Comparison of ENCODE assay signal across 8 cellular contexts in the genomic region with DNA sequence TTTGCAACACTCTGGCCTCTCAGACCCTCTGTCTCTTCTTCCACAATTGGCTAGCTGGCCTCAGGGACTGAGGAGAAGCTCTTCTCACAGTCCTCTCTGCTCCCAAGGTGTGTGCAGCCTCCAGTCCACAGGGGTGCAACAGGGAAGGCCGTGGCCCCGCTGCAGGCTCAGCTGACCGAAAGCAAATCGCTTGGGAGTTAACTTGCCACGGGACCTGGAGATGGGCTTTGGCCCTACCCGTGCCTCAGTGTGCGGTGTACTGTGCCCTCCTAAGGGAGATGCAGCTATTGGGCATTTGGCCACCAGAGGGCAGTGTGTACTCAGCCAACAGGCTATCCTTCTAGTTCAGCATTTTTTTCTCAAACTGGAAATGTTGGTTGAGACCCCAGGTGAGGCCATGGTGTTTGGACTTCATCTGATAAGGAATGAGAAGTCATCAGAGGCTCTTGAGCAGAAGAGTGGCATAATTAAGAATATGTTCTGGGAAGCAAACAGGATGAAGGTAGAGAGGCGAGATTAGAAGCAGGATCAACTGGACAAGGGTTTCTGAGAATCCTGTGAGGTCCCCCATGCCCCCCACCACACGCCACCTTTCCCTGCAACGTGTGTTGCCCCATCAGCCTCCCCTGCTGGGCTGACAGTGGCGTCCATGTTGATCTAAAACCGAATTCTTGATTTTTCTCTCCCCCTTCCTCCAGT. TPM values are rescaled to one million over a fixed set of nuclear protein-coding genes. Genes with fewer than 3 reads are reported as not detected.
DNase-seq lines count a peak whose midpoint lies in the region; ATAC-seq, FAIRE-seq and TF ChIP-seq lines count a peak whose summit lies in the region.

No MANE protein-coding gene starts in this region.

- no peaks in the 10 kb centered on the region for H3K36me3 Mint-ChIP-seq in activated T-cell treated with anti-CD3 and anti-CD28 coated beads, Interleukin-2, amount 50 U/mL, for 4 hours (ENCODE audit: insufficient read depth)
- no peaks in the 10 kb centered on the region for H3K36me3 Mint-ChIP-seq in neural crest cell (ENCODE audit: low read depth)

- H3K27ac Mint-ChIP-seq in neural crest cell (ENCODE audit: unreplicated experiment) = no peak overlapping the region

- H3K4me3 ChIP-seq in fibroblast of pulmonary artery (replicated peaks; ENCODE audit: low read depth, low read length) = no peak overlapping the region
- no peak overlapping the region for H3K4me3 ChIP-seq in stomach

- no peak for FAIRE-seq in RCC 7860 (lab: Jason Lieb, UNC)

- intact Hi-C loops in stomach (cut with DNase I; ENCODE audit: low total_unique reads) = loop anchor here (10.0 kb wide), 1 partner anchor 188 kb away; no protein-coding TSS in a partner anchor

- TF ChIP-seq POLR2A in stomach (IDR thresholded peaks at IDR 0.05) = no peak

- H3K27ac ChIP-seq in stomach = peak overlapping the region in 1 of 5 donors; percentile 42

- TF ChIP-seq CTCF in fibroblast of pulmonary artery (IDR thresholded peaks at IDR 0.05; ENCODE audit: low read length, missing control alignments) (peak; percentile 97), neural crest cell (conservative IDR thresholded peaks at IDR 0.05) (peak; percentile 98), stomach (IDR thresholded peaks at IDR 0.05) (peak in 6 of 7 experiments; percentile 57 to 97 (median 90))

- WGBS in stomach, 5 donors = 13 to 21% (median 16%) methylated on average over 10 to 12 of the region's 12 CpGs

- peaks cover 5% of the 10 kb centered on the region for H3K27me3 Mint-ChIP-seq in activated T-cell treated with anti-CD3 and anti-CD28 coated beads, Interleukin-2, amount 50 U/mL, for 4 hours (ENCODE audit: low read depth)
- H3K27me3 Mint-ChIP-seq in neural crest cell (ENCODE audit: low read depth) = no peaks in the 10 kb centered on the region

- no peak for TF ChIP-seq EP300 in stomach (IDR thresholded peaks at IDR 0.05)

- no peak overlapping the region for H3K4me3 Mint-ChIP-seq in activated T-cell treated with anti-CD3 and anti-CD28 coated beads, Interleukin-2, amount 50 U/mL, for 4 hours
- no peak overlapping the region for H3K4me3 Mint-ChIP-seq in neural crest cell

- no peaks in the 10 kb centered on the region for H3K9me3 Mint-ChIP-seq in activated T-cell treated with anti-CD3 and anti-CD28 coated beads, Interleukin-2, amount 50 U/mL, for 4 hours
- H3K9me3 Mint-ChIP-seq in neural crest cell = no peaks in the 10 kb centered on the region

- peaks cover 7 to 41% (median 24%) of the 10 kb centered on the region in 4 donors for H3K4me1 ChIP-seq in stomach

- peak; percentile 92 for DNase-seq in ELF-1 (ENCODE audit: low read depth, low spot score)
- DNase-seq in KG1 (lab: John Stamatoyannopoulos, UW) = peak; percentile 51
- DNase-seq in RCC 7860 (ENCODE audit: low spot score) = peak; percentile 55
- peak; percentile 88 for DNase-seq in activated T-cell treated with anti-CD3 and anti-CD28 coated beads, Interleukin-2, amount 50 U/mL, for 4 hours
- DNase-seq in fibroblast of pulmonary artery (ENCODE audit: low read depth) = peak; percentile 79
- DNase-seq in neural crest cell (ENCODE audit: low read depth, low spot score) = peak; percentile 97
- peak; percentile 90 for DNase-seq in stomach

- H3K9me3 ChIP-seq in stomach = no peaks in the 10 kb centered on the region

- no peaks in the 10 kb centered on the region for H3K36me3 ChIP-seq in stomach

- peak; percentile 82 to 91 for ATAC-seq in activated T-cell treated with anti-CD3 and anti-CD28 coated beads, Interleukin-2, amount 50 U/mL, for 4 hours
- ATAC-seq in HG03442 (IDR thresholded peaks at IDR 0.05; ENCODE audit: unreplicated experiment) = no peak

- no peaks in the 10 kb centered on the region for H3K27me3 ChIP-seq in stomach

- H3K4me1 Mint-ChIP-seq in activated T-cell treated with anti-CD3 and anti-CD28 coated beads, Interleukin-2, amount 50 U/mL, for 4 hours (ENCODE audit: low read depth) = no peaks in the 10 kb centered on the region
- no peaks in the 10 kb centered on the region for H3K4me1 Mint-ChIP-seq in neural crest cell

RNA-seq across cellular contexts. Expression of gene TMEM125, which starts 42.5 kb away (rescaled TPM):
- total RNA-seq in activated T-cell treated with anti-CD3 and anti-CD28 coated beads, Interleukin-2, amount 50 U/mL, for 4 hours = not detected
- total RNA-seq in neural crest cell (0.14 TPM in 1 of 2 replicates, not detected in the other), stomach (10 to 100 TPM in 3 of 5 donors, 1 to 10 TPM in 2; 7.0 to 41.9 (median 13.6) TPM)
- 10 to 100 TPM; 19.2 to 38.8 (median 26.5) TPM for polyA plus RNA-seq in stomach

RNA-seq across cellular contexts. Expression of gene CFAP57, which starts 55.2 kb away (rescaled TPM):
- under 1 TPM in 2 of 3 donors, not detected in 1; 0.05 to 0.41 TPM for total RNA-seq in activated T-cell treated with anti-CD3 and anti-CD28 coated beads, Interleukin-2, amount 50 U/mL, for 4 hours
- total RNA-seq in neural crest cell = 0.77 and 0.86 TPM in 2 replicates
- total RNA-seq in stomach = 1 to 10 TPM in 1 of 5 donors, under 1 TPM in 1, not detected in 3; 0.37 to 1.4 TPM
- under 1 TPM; 0.08 to 0.15 (median 0.12) TPM for polyA plus RNA-seq in stomach

RNA-seq across cellular contexts. Expression of gene EBNA1BP2, which starts 55.2 kb away (rescaled TPM):
- 100 to 1,000 TPM; 260 to 288 (median 265) TPM for total RNA-seq in activated T-cell treated with anti-CD3 and anti-CD28 coated beads, Interleukin-2, amount 50 U/mL, for 4 hours
- total RNA-seq in neural crest cell (55.9 and 57.3 TPM in 2 replicates), stomach (10 to 100 TPM in 4 of 5 donors, 1 to 10 TPM in 1; 4.1 to 53.3 (median 37.2) TPM)
- 10 to 100 TPM; 50.4 to 58.9 (median 52.5) TPM for polyA plus RNA-seq in stomach

RNA-seq across cellular contexts. Expression of gene C1orf210, which starts 58.1 kb away (rescaled TPM):
- not detected for total RNA-seq in activated T-cell treated with anti-CD3 and anti-CD28 coated beads, Interleukin-2, amount 50 U/mL, for 4 hours
- total RNA-seq in neural crest cell = not detected in 2 replicates
- 10 to 100 TPM in 2 of 5 donors, 1 to 10 TPM in 2, not detected in 1; 4.3 to 24.3 (median 11.6) TPM for total RNA-seq in stomach
- polyA plus RNA-seq in stomach = 10 to 100 TPM in 2 of 3 donors, 1 to 10 TPM in 1; 7.7 to 34.4 (median 20.2) TPM
